25 cellular contexts compared by ENCODE assay signal in genomic region chr1:230515451-230516145, GRCh38.
DNase-seq lines count a peak whose midpoint lies in the region; ATAC-seq and TF ChIP-seq lines count a peak whose summit lies in the region.
"Had no signal": no experiment of that assay in that cellular context is flagged by ENCODE, and none has a peak within 500 bp of the region (broad histone marks: within the 10 kb centered on the region; RNA-seq: fewer than 3 reads in every experiment).

No MANE protein-coding gene starts in this region.

- H3K79me1 ChIP-seq in neuronal stem cell (ENCODE audit: low read depth, low read length): no peaks in the 10 kb centered on the region

- no peak overlapping the region for H4K8ac ChIP-seq in neuronal stem cell (ENCODE audit: low read depth, low read length)

- peaks cover 12% of the 10 kb centered on the region for H3K9me3 Mint-ChIP-seq in endodermal cell
- no peaks in the 10 kb centered on the region for H3K9me3 Mint-ChIP-seq in activated CD8-positive, alpha-beta T cell treated with anti-CD3 and anti-CD28 coated beads, Interleukin-2, amount 10 ng/mL, durations not matched to agents 7 days and 5 days (ENCODE audit: insufficient read depth)
- H3K9me3 Mint-ChIP-seq: activated T-helper 2 cell treated with anti-CD3 and anti-CD28 coated beads, Interferon-gamma antibody, Interleukin-2, Interleukin-4, amounts not matched to agents 10 μg/mL and 5 μg/mL and 100 μg/mL, durations not matched to agents 14 hours and 24 hours and 36 hours; neural crest cell had no signal

- no peak overlapping the region for H2BK12ac ChIP-seq in neuronal stem cell (ENCODE audit: low read length)

- peaks cover 19% of the 10 kb centered on the region for H3K4me1 Mint-ChIP-seq in endodermal cell
- H3K4me1 Mint-ChIP-seq in activated CD8-positive, alpha-beta T cell treated with anti-CD3 and anti-CD28 coated beads, Interleukin-2, amount 10 ng/mL, durations not matched to agents 7 days and 5 days (ENCODE audit: low read depth): no peaks in the 10 kb centered on the region

- H2AK5ac ChIP-seq in neuronal stem cell (ENCODE audit: low read depth, low read length): no peak overlapping the region

- no peak overlapping the region for H3K9ac ChIP-seq in endodermal cell (ENCODE audit: extremely low read depth, low read length, poor library complexity, severe bottlenecking)
- H3K9ac ChIP-seq in neuronal stem cell (ENCODE audit: low read depth, low read length, poor library complexity): no peak overlapping the region
- H3K9ac ChIP-seq: KMS-11 had no signal

- no peak overlapping the region for H4K91ac ChIP-seq in neuronal stem cell (ENCODE audit: low read depth, low read length, poor library complexity)

- no peak overlapping the region for H2BK15ac ChIP-seq in neuronal stem cell (ENCODE audit: low read length)

- H3K4me1 ChIP-seq in endodermal cell (ENCODE audit: control insufficient read depth, insufficient read depth, low read length) (no peaks in the 10 kb centered on the region), neuronal stem cell (ENCODE audit: control insufficient read depth in 2 of 2, insufficient read depth in 1 of 2, low read depth in 1 of 2, low read length in 2 of 2) (peaks cover 5 to 16% of the 10 kb centered on the region in 2 donors), tibial nerve (no peaks in the 10 kb centered on the region)
- H3K4me1 ChIP-seq: gastroesophageal sphincter had no signal

- CTCF ChIA-PET in activated CD8-positive, alpha-beta T cell treated with anti-CD3 and anti-CD28 coated beads, Interleukin-2, amount 10 ng/mL, durations not matched to agents 7 days and 5 days (lab: Charles Lee): no interaction called here

- no peak overlapping the region for H3K27ac Mint-ChIP-seq in endodermal cell
- H3K27ac Mint-ChIP-seq in activated CD8-positive, alpha-beta T cell treated with anti-CD3 and anti-CD28 coated beads, Interleukin-2, amount 10 ng/mL, durations not matched to agents 7 days and 5 days: no peak overlapping the region
- H3K27ac Mint-ChIP-seq: activated CD8-positive, alpha-beta T cell treated with anti-CD3 and anti-CD28 coated beads for 36 hours; activated T-helper 2 cell treated with anti-CD3 and anti-CD28 coated beads, Interferon-gamma antibody, Interleukin-2, Interleukin-4, amounts not matched to agents 10 μg/mL and 5 μg/mL and 100 μg/mL, durations not matched to agents 14 hours and 24 hours and 36 hours had no signal

- no peaks in the 10 kb centered on the region for H3K36me3 Mint-ChIP-seq in endodermal cell (ENCODE audit: low read depth)
- no peaks in the 10 kb centered on the region for H3K36me3 Mint-ChIP-seq in activated CD8-positive, alpha-beta T cell treated with anti-CD3 and anti-CD28 coated beads, Interleukin-2, amount 10 ng/mL, durations not matched to agents 7 days and 5 days (ENCODE audit: low read depth)

- no peak overlapping the region for H3K23ac ChIP-seq in neuronal stem cell (ENCODE audit: low read depth, low read length, poor library complexity)

- H3K4ac ChIP-seq in neuronal stem cell (ENCODE audit: low read length): no peak overlapping the region

- 70% methylated on average over 7 to 9 of the region's 9 CpGs for WGBS in endodermal cell (ENCODE audit: insufficient coverage in 1 of 2, insufficient read length in 1 of 2), 2 experiments
- no CpG with 5 or more reads among the region's 9 CpGs for WGBS in neuronal stem cell (ENCODE audit: extremely low coverage in 2 of 2, insufficient read length in 2 of 2, insufficient replicate concordance in 1 of 2), 2 donors
- whole genome bisulfite sequencing in tibial nerve, 2 donors: 59 to 65% methylated on average over 9 of the region's 9 CpGs

- H2BK5ac ChIP-seq in neuronal stem cell (ENCODE audit: low read length): no peak overlapping the region

- TF ChIP-seq POLR2A in tibial nerve (IDR thresholded peaks at IDR 0.05): no peak

- H3K36me3 ChIP-seq in H7 (replicated peaks; ENCODE audit: control insufficient read depth, insufficient read depth, low read length) (no peaks in the 10 kb centered on the region), endodermal cell (ENCODE audit: control insufficient read depth, insufficient read depth, low read length) (no peaks in the 10 kb centered on the region), neuronal stem cell (replicated peaks in 1 of 2; ENCODE audit: control insufficient read depth in 2 of 2, insufficient read depth in 2 of 2, low read length in 2 of 2) (no peaks in the 10 kb centered on the region), tibial nerve (no peaks in the 10 kb centered on the region)
- H3K36me3 ChIP-seq: gastroesophageal sphincter, MG63, right atrium auricular region had no signal

- TF ChIP-seq EP300 in tibial nerve (IDR thresholded peaks at IDR 0.05): no peak

- H3K4me3 Mint-ChIP-seq in endodermal cell: no peak overlapping the region
- H3K4me3 Mint-ChIP-seq in activated CD8-positive, alpha-beta T cell treated with anti-CD3 and anti-CD28 coated beads, Interleukin-2, amount 10 ng/mL, durations not matched to agents 7 days and 5 days: no peak overlapping the region
- H3K4me3 Mint-ChIP-seq: activated CD8-positive, alpha-beta T cell treated with anti-CD3 and anti-CD28 coated beads for 36 hours; neural crest cell had no signal

- ATAC-seq in activated CD8-positive, alpha-beta T cell treated with anti-CD3 and anti-CD28 coated beads, Interleukin-2, amount 10 ng/mL, durations not matched to agents 7 days and 5 days: no peak
- ATAC-seq: activated CD8-positive, alpha-beta T cell treated with anti-CD3 and anti-CD28 coated beads for 36 hours; gastroesophageal sphincter had no signal

- POLR2A ChIA-PET in activated CD8-positive, alpha-beta T cell treated with anti-CD3 and anti-CD28 coated beads, Interleukin-2, amount 10 ng/mL, durations not matched to agents 7 days and 5 days (lab: Charles Lee): interaction anchor here (0.6 kb wide), 1 partner anchor 130 kb away, joined by 3 read pairs; no protein-coding TSS in a partner anchor

- H3K27ac ChIP-seq in endodermal cell (ENCODE audit: low read depth, low read length): no peak overlapping the region
- no peak overlapping the region for H3K27ac ChIP-seq in neuronal stem cell (replicated peaks; ENCODE audit: low read length)
- H3K27ac ChIP-seq in substantia nigra (ENCODE audit: low read depth, low read length, poor library complexity, severe bottlenecking): no peak overlapping the region
- H3K27ac ChIP-seq in tibial nerve: no peak overlapping the region
- H3K27ac ChIP-seq: gastroesophageal sphincter, HL-60, KMS-11, right atrium auricular region had no signal

- TF ChIP-seq CTCF in endodermal cell (conservative IDR thresholded peaks at IDR 0.05): no peak
- TF ChIP-seq CTCF in tibial nerve (IDR thresholded peaks at IDR 0.05): no peak

- H3K27me3 ChIP-seq in H7 (ENCODE audit: control insufficient read depth, insufficient read depth, low read length) (peaks cover 2% of the 10 kb centered on the region; the same call in 1 of the 2 replicates), endodermal cell (ENCODE audit: control insufficient read depth, insufficient read depth, low read length, poor library complexity, severe bottlenecking) (no peaks in the 10 kb centered on the region), neuronal stem cell (ENCODE audit: control insufficient read depth in 3 of 3, insufficient read depth in 3 of 3, low read depth in 1 of 3, low read length in 3 of 3) (no peaks in the 10 kb centered on the region), tibial nerve (no peaks in the 10 kb centered on the region)
- H3K27me3 ChIP-seq: MG63, right atrium auricular region had no signal

- no peak overlapping the region for H3K14ac ChIP-seq in neuronal stem cell (ENCODE audit: low read length)

- no peak overlapping the region for H3K4me2 ChIP-seq in neuronal stem cell (ENCODE audit: insufficient read depth, low read length, poor library complexity, severe bottlenecking)
- H3K4me2 ChIP-seq: KMS-11, smooth muscle cell had no signal

- H3K4me3 ChIP-seq in H7 (ENCODE audit: insufficient read depth, low read depth, low read length) (no peak overlapping the region), endodermal cell (ENCODE audit: low read length) (no peak overlapping the region), neuronal stem cell (ENCODE audit: low read length in 2 of 2) (no peak overlapping the region), tibial nerve (no peak overlapping the region)
- H3K4me3 ChIP-seq: gastroesophageal sphincter, MG63, right atrium auricular region, smooth muscle cell had no signal

- H3K9me3 ChIP-seq in endodermal cell (ENCODE audit: control insufficient read depth, low read length) (peaks cover 7% of the 10 kb centered on the region), neuronal stem cell (replicated peaks in 1 of 2; ENCODE audit: control insufficient read depth in 2 of 2, insufficient read depth in 1 of 2, low read depth in 1 of 2, low read length in 2 of 2) (no peaks in the 10 kb centered on the region), tibial nerve (no peaks in the 10 kb centered on the region)
- H3K9me3 ChIP-seq: gastroesophageal sphincter, MG63, right atrium auricular region had no signal

- H2AFZ ChIP-seq in neuronal stem cell (ENCODE audit: low read length): peak overlapping the region; percentile 28

- no peak overlapping the region for H3K18ac ChIP-seq in neuronal stem cell (ENCODE audit: low read length)

- peak; percentile 49 for DNase-seq in H7
- DNase-seq in NCI-H1694 treated with DMSO at 0.1 percent for 48 hours (lab: John Stamatoyannopoulos, UW): peak; percentile 63
- peak; percentile 60 for DNase-seq in endodermal cell
- no peak for DNase-seq in neuronal stem cell (ENCODE audit: low spot score)
- no peak for DNase-seq in NCI-H1105 (lab: John Stamatoyannopoulos, UW)
- DNase-seq in substantia nigra (lab: John Stamatoyannopoulos, UW): no peak
- no peak for DNase-seq in tibial nerve (ENCODE audit: low spot score in 2 of 2)
- DNase-seq in activated CD8-positive, alpha-beta T cell treated with anti-CD3 and anti-CD28 coated beads, Interleukin-2, amount 10 ng/mL, durations not matched to agents 7 days and 5 days: no peak
- DNase-seq: activated CD8-positive, alpha-beta T cell treated with anti-CD3 and anti-CD28 coated beads for 36 hours; activated naive CD4-positive, alpha-beta T cell treated with anti-CD3 and anti-CD28 coated beads, Interleukin-2, amount 50 U/mL, for 16 hours; amniotic stem cell; C1 segment of cervical spinal cord; COR-L47; GF-D8; mammary epithelial cell; MG63; NCI-H1417; stimulated activated naive CD4-positive, alpha-beta T cell treated with Interleukin-2 at 50 U/mL for 16 hours had no signal

- no peaks in the 10 kb centered on the region for H3K27me3 Mint-ChIP-seq in endodermal cell (ENCODE audit: insufficient read depth)
- peaks cover 6% of the 10 kb centered on the region for H3K27me3 Mint-ChIP-seq in activated CD8-positive, alpha-beta T cell treated with anti-CD3 and anti-CD28 coated beads, Interleukin-2, amount 10 ng/mL, durations not matched to agents 7 days and 5 days (ENCODE audit: low read depth)

- H2BK120ac ChIP-seq in neuronal stem cell (ENCODE audit: low read depth, low read length): no peak overlapping the region

Comparison
In these comparisons a context has a peak if more than half of its experiments do, and no peak if none do; other contexts are left out.
1. DNase-seq: peak in H7 (single experiment), NCI-H1694 treated with DMSO at 0.1 percent for 48 hours (single experiment) and endodermal cell (single experiment); none in neuronal stem cell (single experiment), NCI-H1105 (single experiment), substantia nigra (0 of 49), tibial nerve (0 of 2) and activated CD8-positive, alpha-beta T cell treated with anti-CD3 and anti-CD28 coated beads, Interleukin-2, amount 10 ng/mL, durations not matched to agents 7 days and 5 days (single experiment).